8 cellular contexts compared by ENCODE assay signal in genomic region chr10:73771722-73772279, GRCh38. TPM values are rescaled to one million over a fixed set of nuclear protein-coding genes. Genes with fewer than 3 reads are reported as not detected.
DNase-seq lines count a peak whose midpoint lies in the region; ATAC-seq and TF ChIP-seq lines count a peak whose summit lies in the region.

No MANE protein-coding gene starts in this region.

- peak overlapping the region; percentile 89 for H3K4me3 Mint-ChIP-seq in activated CD8-positive, alpha-beta T cell treated with anti-CD3 and anti-CD28 coated beads for 36 hours
- H3K4me3 Mint-ChIP-seq in naive thymus-derived CD4-positive, alpha-beta T cell, result peak overlapping the region; percentile 87 to 97 (median 95)

- POLR2A ChIA-PET in activated CD8-positive, alpha-beta T cell treated with anti-CD3 and anti-CD28 coated beads for 36 hours (lab: Charles Lee), result interaction anchor here (0.8 to 8.7 kb wide), 13 partner anchors 9 to 103 kb away, joined by 3 to 112 read pairs (median 6); partner anchors contain the start of genes CAMK2G, CHCHD1, SEC24C and ZSWIM8
- POLR2A ChIA-PET in naive thymus-derived CD4-positive, alpha-beta T cell (lab: Charles Lee), result interaction anchor here (0.6 to 9.3 kb wide), 20 partner anchors 8 to 519 kb away, joined by 3 to 185 read pairs (median 6); partner anchors contain the start of genes ANXA7, CHCHD1, MRPS16 and PPP3CB

- WGBS in esophagus, 2 donors, result 16 to 17% methylated on average over 17 of the region's 17 CpGs

- H3K4me1 ChIP-seq in ES-I3 (ENCODE audit: insufficient read depth, low read length) (peaks cover 4% of the 10 kb centered on the region; the same call in 1 of the 2 replicates), esophagus (ENCODE audit: control insufficient read depth in 2 of 2, insufficient read depth in 2 of 2, low read length in 1 of 2) (peaks cover 0 to 5% of the 10 kb centered on the region in 2 donors), stomach smooth muscle (ENCODE audit: control insufficient read depth, insufficient read depth, low read length) (peaks cover 36% of the 10 kb centered on the region)
- peaks cover 27 to 30% of the 10 kb centered on the region in 2 donors for H3K4me1 ChIP-seq in naive thymus-derived CD4-positive, alpha-beta T cell (ENCODE audit: control insufficient read depth in 2 of 2, insufficient read depth in 2 of 2, low read length in 2 of 2)

- H3K36me3 Mint-ChIP-seq in activated CD8-positive, alpha-beta T cell treated with anti-CD3 and anti-CD28 coated beads for 36 hours (ENCODE audit: low read depth), result peaks cover 77% of the 10 kb centered on the region
- peaks cover 4 to 61% (median 12%) of the 10 kb centered on the region in 5 donors for H3K36me3 Mint-ChIP-seq in naive thymus-derived CD4-positive, alpha-beta T cell

- H3K4me3 ChIP-seq in esophagus (ENCODE audit: low read depth in 1 of 2, low read length in 2 of 2), result peak overlapping the region; percentile 55 to 85
- H3K4me3 ChIP-seq in naive thymus-derived CD4-positive, alpha-beta T cell (ENCODE audit: low read length), result peak overlapping the region; percentile 69
- H3K4me3 ChIP-seq in stomach smooth muscle (ENCODE audit: low read length in 2 of 2), result peak overlapping the region; percentile 93 to 96

- H3K9me3 Mint-ChIP-seq in activated CD8-positive, alpha-beta T cell treated with anti-CD3 and anti-CD28 coated beads for 36 hours, result no peaks in the 10 kb centered on the region
- peaks cover 0 to 1% (median 0%) of the 10 kb centered on the region in 11 donors for H3K9me3 Mint-ChIP-seq in naive thymus-derived CD4-positive, alpha-beta T cell

- H3K27me3 Mint-ChIP-seq in activated CD8-positive, alpha-beta T cell treated with anti-CD3 and anti-CD28 coated beads for 36 hours, result no peaks in the 10 kb centered on the region
- H3K27me3 Mint-ChIP-seq in naive thymus-derived CD4-positive, alpha-beta T cell, result no peaks in the 10 kb centered on the region

- peak; percentile 50 for ATAC-seq in GM21717 (IDR thresholded peaks at IDR 0.05; ENCODE audit: unreplicated experiment)
- ATAC-seq in activated CD8-positive, alpha-beta T cell treated with anti-CD3 and anti-CD28 coated beads for 36 hours, result peak; percentile 3
- ATAC-seq in naive thymus-derived CD4-positive, alpha-beta T cell, result peak; percentile 64

- H3K27ac Mint-ChIP-seq in activated CD8-positive, alpha-beta T cell treated with anti-CD3 and anti-CD28 coated beads for 36 hours, result peak overlapping the region; percentile 95
- H3K27ac Mint-ChIP-seq in naive thymus-derived CD4-positive, alpha-beta T cell, result peak overlapping the region; percentile 87 to 97 (median 93)

- peaks cover 38% of the 10 kb centered on the region for H3K4me1 Mint-ChIP-seq in activated CD8-positive, alpha-beta T cell treated with anti-CD3 and anti-CD28 coated beads for 36 hours (ENCODE audit: low read depth)
- peaks cover 30 to 67% (median 57%) of the 10 kb centered on the region in 7 donors for H3K4me1 Mint-ChIP-seq in naive thymus-derived CD4-positive, alpha-beta T cell

- intact Hi-C loops in activated CD8-positive, alpha-beta T cell treated with anti-CD3 and anti-CD28 coated beads for 36 hours (cut with micrococcal nuclease), result no loop called here
- intact Hi-C loops in naive thymus-derived CD4-positive, alpha-beta T cell (cut with micrococcal nuclease), result loop anchor here (1.0 to 10.0 kb wide), 12 partner anchors 10 to 1460 kb away; partner anchors contain the start of genes NDST2 (in 2 of the 2), SEC24C (in 2 of the 2), ZSWIM8 (in 2 of the 2) and ANXA7 (in 1 of the 2)

- H3K9me3 ChIP-seq in ES-I3 (ENCODE audit: control insufficient read depth, insufficient read depth, low read length) (no peaks in the 10 kb centered on the region), esophagus (ENCODE audit: control insufficient read depth in 2 of 2, insufficient read depth in 1 of 2, low read depth in 1 of 2, low read length in 1 of 2) (no peaks in the 10 kb centered on the region), stomach smooth muscle (ENCODE audit: control insufficient read depth in 2 of 2, low read length in 2 of 2) (no peaks in the 10 kb centered on the region)
- H3K9me3 ChIP-seq in naive thymus-derived CD4-positive, alpha-beta T cell (ENCODE audit: control insufficient read depth in 2 of 3, low read length in 3 of 3), result no peaks in the 10 kb centered on the region

- H3K36me3 ChIP-seq in ES-I3 (ENCODE audit: insufficient read depth, low read length) (peaks cover 11% of the 10 kb centered on the region), esophagus (ENCODE audit: control insufficient read depth in 2 of 2, insufficient read depth in 2 of 2, low read length in 1 of 2) (peaks cover 16 to 30% of the 10 kb centered on the region in 2 donors), stomach smooth muscle (ENCODE audit: control insufficient read depth in 2 of 2, insufficient read depth in 2 of 2, low read length in 2 of 2) (peaks cover 39 to 50% of the 10 kb centered on the region in 2 donors)
- peaks cover 0 to 38% (median 27%) of the 10 kb centered on the region in 3 experiments for H3K36me3 ChIP-seq in naive thymus-derived CD4-positive, alpha-beta T cell (ENCODE audit: control insufficient read depth in 2 of 3, insufficient read depth in 3 of 3, low read length in 3 of 3)

- peak overlapping the region; percentile 95 to 98 for H3K27ac ChIP-seq in esophagus (ENCODE audit: low read depth in 2 of 2, low read length in 1 of 2)
- peak overlapping the region; percentile 85 for H3K27ac ChIP-seq in naive thymus-derived CD4-positive, alpha-beta T cell (ENCODE audit: low read depth, low read length)
- H3K27ac ChIP-seq in stomach smooth muscle (ENCODE audit: low read length), result peak overlapping the region; percentile 91

- CTCF ChIA-PET in activated CD8-positive, alpha-beta T cell treated with anti-CD3 and anti-CD28 coated beads for 36 hours (lab: Charles Lee), result interaction anchor here (0.7 to 3.1 kb wide), 6 partner anchors 9 to 108 kb away, joined by 3 to 30 read pairs (median 8); partner anchors contain the start of genes CHCHD1 and ZSWIM8
- CTCF ChIA-PET in naive thymus-derived CD4-positive, alpha-beta T cell (lab: Charles Lee), result interaction anchor here (0.6 to 2.3 kb wide), 9 partner anchors 9 to 108 kb away, joined by 3 to 14 read pairs (median 5); partner anchors contain the start of genes CHCHD1 and ZSWIM8

- TF ChIP-seq CTCF in activated CD8-positive, alpha-beta T cell treated with anti-CD3 and anti-CD28 coated beads for 36 hours (IDR thresholded peaks at IDR 0.05), result no peak

- H3K27me3 ChIP-seq in esophagus (ENCODE audit: control insufficient read depth in 1 of 2, insufficient read depth in 2 of 2, low read length in 2 of 2) (no peaks in the 10 kb centered on the region), stomach smooth muscle (ENCODE audit: control insufficient read depth in 1 of 2, insufficient read depth in 2 of 2, low read length in 2 of 2) (no peaks in the 10 kb centered on the region)
- H3K27me3 ChIP-seq in naive thymus-derived CD4-positive, alpha-beta T cell (ENCODE audit: control insufficient read depth in 2 of 2, insufficient read depth in 2 of 2, low read length in 2 of 2), result no peaks in the 10 kb centered on the region

- DNase-seq in MV-4-11 (lab: John Stamatoyannopoulos, UW), result peak; percentile 64
- peak; percentile 82 for DNase-seq in activated CD8-positive, alpha-beta T cell treated with anti-CD3 and anti-CD28 coated beads for 36 hours
- peak in 8 of 9 donors; percentile 22 to 81 (median 68) for DNase-seq in naive thymus-derived CD4-positive, alpha-beta T cell
- no peak for DNase-seq in SW480 (ENCODE audit: low spot score)

- H3K9ac ChIP-seq in ES-I3 (ENCODE audit: low read depth, low read length) (peak overlapping the region; percentile 90), stomach smooth muscle (ENCODE audit: low read length in 2 of 2) (peak overlapping the region; percentile 79 to 89)

RNA-seq across cellular contexts. Expression of gene CHCHD1, which starts 10.0 kb away (rescaled TPM):
- 10 to 100 TPM; 28.9 to 33.0 TPM for total RNA-seq in activated CD8-positive, alpha-beta T cell treated with anti-CD3 and anti-CD28 coated beads for 36 hours
- polyA plus RNA-seq in esophagus, result 10 to 100 TPM; 53.5 to 63.5 TPM
- 10 to 100 TPM in 3 of 5 experiments, 1 to 10 TPM in 2; 5.6 to 31.4 (median 14.9) TPM for total RNA-seq in naive thymus-derived CD4-positive, alpha-beta T cell
- polyA plus RNA-seq in naive thymus-derived CD4-positive, alpha-beta T cell, result 10 to 100 TPM; 40.5 to 49.6 TPM

RNA-seq across cellular contexts. Expression of gene ZSWIM8, which starts 13.6 kb away (rescaled TPM):
- 10 to 100 TPM; 30.0 to 41.0 TPM for total RNA-seq in activated CD8-positive, alpha-beta T cell treated with anti-CD3 and anti-CD28 coated beads for 36 hours
- 100 to 1,000 TPM; 109 to 156 TPM for polyA plus RNA-seq in esophagus
- 100 to 1,000 TPM in 1 of 5 experiments, 10 to 100 TPM in 4; 70.9 to 102 (median 83.2) TPM for total RNA-seq in naive thymus-derived CD4-positive, alpha-beta T cell
- polyA plus RNA-seq in naive thymus-derived CD4-positive, alpha-beta T cell, result 10 to 100 TPM in 1 of 2 donors, 1 to 10 TPM in 1; 9.9 to 27.9 TPM

RNA-seq across cellular contexts. Expression of gene SEC24C, which starts 27.6 kb away (rescaled TPM):
- total RNA-seq in activated CD8-positive, alpha-beta T cell treated with anti-CD3 and anti-CD28 coated beads for 36 hours, result 10 to 100 TPM; 87.5 to 88.7 TPM
- 10 to 100 TPM; 38.8 to 46.8 TPM for polyA plus RNA-seq in esophagus
- 100 to 1,000 TPM in 2 of 5 experiments, 10 to 100 TPM in 3; 68.7 to 122 (median 95.4) TPM for total RNA-seq in naive thymus-derived CD4-positive, alpha-beta T cell
- 10 to 100 TPM; 23.3 to 41.4 TPM for polyA plus RNA-seq in naive thymus-derived CD4-positive, alpha-beta T cell

RNA-seq across cellular contexts. Expression of gene NDST2, which starts 39.6 kb away (rescaled TPM):
- 10 to 100 TPM; 51.1 to 53.5 TPM for total RNA-seq in activated CD8-positive, alpha-beta T cell treated with anti-CD3 and anti-CD28 coated beads for 36 hours
- polyA plus RNA-seq in esophagus, result 10 to 100 TPM; 13.5 to 14.9 TPM
- total RNA-seq in naive thymus-derived CD4-positive, alpha-beta T cell, result 100 to 1,000 TPM in 3 of 5 experiments, 10 to 100 TPM in 2; 74.2 to 117 (median 104) TPM
- 10 to 100 TPM; 23.1 to 34.3 TPM for polyA plus RNA-seq in naive thymus-derived CD4-positive, alpha-beta T cell

Comparison
In these comparisons a context has a peak if more than half of its experiments do, and no peak if none do; other contexts are left out.
1. ATAC-seq: peak in every context shown above with its lines; median percentile 64 in naive thymus-derived CD4-positive, alpha-beta T cell; 50 in GM21717; 3 in activated CD8-positive, alpha-beta T cell treated with anti-CD3 and anti-CD28 coated beads for 36 hours.